ENCODE assay signal across 8 cellular contexts in genomic region chr3:143040264-143040879, GRCh38. TPM values are rescaled to one million over a fixed set of nuclear protein-coding genes. Genes with fewer than 3 reads are reported as not detected.
A peak's percentile ranks its signal among the peaks of the same experiment; 100 is the strongest.
DNase-seq lines count a peak whose midpoint lies in the region; ATAC-seq and TF ChIP-seq lines count a peak whose summit lies in the region.

No MANE protein-coding gene starts in this region.

- TF ChIP-seq CTCF in hepatocyte (IDR thresholded peaks at IDR 0.05; ENCODE audit: poor library complexity): peak; percentile 55

- 87% methylated on average over 3 of the region's 3 CpGs for WGBS in hepatocyte (ENCODE audit: low lambda C conversion rate, missing lambda C conversion rate)

- H3K4me1 ChIP-seq in hepatocyte (ENCODE audit: insufficient read depth): no peaks in the 10 kb centered on the region

- H2AFZ ChIP-seq in hepatocyte: no peak overlapping the region

- H3K79me2 ChIP-seq in hepatocyte: peaks cover 4% of the 10 kb centered on the region

- no peaks in the 10 kb centered on the region for H3K36me3 ChIP-seq in hepatocyte (replicated peaks; ENCODE audit: insufficient read depth, low read depth)

- ATAC-seq in SK-N-SH treated with all-trans-retinoic acid at 6 μM for 48 hours: peak; percentile 57; the same call in 2 of the 3 replicates
- no peak for ATAC-seq in HG03095 (IDR thresholded peaks at IDR 0.05; ENCODE audit: unreplicated experiment)
- no peak for ATAC-seq in GM21723 (IDR thresholded peaks at IDR 0.05; ENCODE audit: unreplicated experiment)
- ATAC-seq in GM19452 (IDR thresholded peaks at IDR 0.05; ENCODE audit: unreplicated experiment): no peak

- H3K27me3 ChIP-seq in hepatocyte: no peaks in the 10 kb centered on the region

- no peak overlapping the region for H3K27ac ChIP-seq in hepatocyte

- H3K4me2 ChIP-seq in hepatocyte: no peak overlapping the region

- peak; percentile 28 for DNase-seq in AG08396 (ENCODE audit: low spot score)
- DNase-seq in HCEC 1CT: peak; percentile 34
- DNase-seq in hepatocyte (ENCODE audit: low spot score): peak; percentile 16
- DNase-seq in NCI-H1436 (lab: John Stamatoyannopoulos, UW): no peak

- no peaks in the 10 kb centered on the region for H3K9me3 ChIP-seq in hepatocyte (ENCODE audit: low read depth)

- H4K20me1 ChIP-seq in hepatocyte (ENCODE audit: insufficient read depth, poor library complexity, severe bottlenecking): no peaks in the 10 kb centered on the region

- no peaks in the 10 kb centered on the region for H3K9me2 ChIP-seq in hepatocyte (replicated peaks; ENCODE audit: insufficient read depth)

- no peak overlapping the region for H3K4me3 ChIP-seq in hepatocyte

TF ChIP-seq in SK-N-SH treated with all-trans-retinoic acid at 6 μM for 48 hours, 23 proteins besides CTCF, POLR2A, EP300 and RAD21:
- TF ChIP-seq OSR1 (CRISPR knock-in tag; IDR thresholded peaks at IDR 0.05) (no peak), TSHZ2 (CRISPR knock-in tag; IDR thresholded peaks at IDR 0.05) (no peak), SNAI2 (CRISPR knock-in tag; IDR thresholded peaks at IDR 0.05) (no peak), ZC3H10 (CRISPR knock-in tag; IDR thresholded peaks at IDR 0.05) (no peak), CREB5 (CRISPR knock-in tag; IDR thresholded peaks at IDR 0.05; ENCODE audit: low read depth) (no peak), TCF4 (CRISPR knock-in tag; IDR thresholded peaks at IDR 0.05; ENCODE audit: borderline replicate concordance) (no peak), ZNF565 (CRISPR knock-in tag; conservative IDR thresholded peaks at IDR 0.05; ENCODE audit: low read depth) (no peak), PPARA (CRISPR knock-in tag; IDR thresholded peaks at IDR 0.05; ENCODE audit: borderline replicate concordance) (no peak), POU6F1 (CRISPR knock-in tag; IDR thresholded peaks at IDR 0.05; ENCODE audit: borderline replicate concordance, low read depth) (no peak), GLIS3 (CRISPR knock-in tag; IDR thresholded peaks at IDR 0.05) (no peak), ESRRG (CRISPR knock-in tag; IDR thresholded peaks at IDR 0.05) (no peak), ARNTL (CRISPR knock-in tag; IDR thresholded peaks at IDR 0.05; ENCODE audit: borderline replicate concordance, low read depth) (no peak), ZNF8 (CRISPR knock-in tag; IDR thresholded peaks at IDR 0.05) (no peak), CSDC2 (CRISPR knock-in tag; IDR thresholded peaks at IDR 0.05) (no peak), CSRNP3 (CRISPR knock-in tag; IDR thresholded peaks at IDR 0.05) (no peak), ZFP3 (CRISPR knock-in tag; IDR thresholded peaks at IDR 0.05) (no peak)

RNA-seq across cellular contexts. Expression of gene U2SURP, which starts 39.0 kb away (rescaled TPM):
- 71.4 and 86.1 TPM in 2 replicates for total RNA-seq in hepatocyte
- 41.5 and 45.7 TPM in 2 replicates for polyA plus RNA-seq in hepatocyte
